In the genomic region with DNA sequence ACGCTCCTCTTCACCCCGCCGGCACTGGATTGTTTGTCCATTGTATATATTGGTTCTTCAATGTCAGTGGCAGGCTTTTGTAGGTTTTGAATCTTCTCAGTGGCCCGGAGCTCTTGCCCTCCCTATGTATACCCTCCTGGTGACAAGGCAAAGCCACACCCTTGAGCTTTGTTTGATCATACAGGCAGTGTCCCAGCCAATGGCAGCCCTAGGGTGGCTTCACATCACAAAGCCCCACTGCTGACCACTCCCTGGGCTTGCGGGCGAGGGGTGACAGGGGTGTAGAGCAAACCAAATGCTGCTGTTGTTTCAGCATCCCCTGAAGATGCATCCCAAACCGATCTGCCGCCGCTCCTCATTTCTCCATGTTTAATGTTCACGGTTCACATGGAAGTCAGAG, we compare ENCODE assay signal across 4 cellular contexts. TPM values are rescaled to one million over a fixed set of nuclear protein-coding genes. Genes with fewer than 3 reads are reported as not detected.
"Had no signal": no experiment of that assay in that cellular context is flagged by ENCODE, and none has a peak within 500 bp of the region (broad histone marks: within the 10 kb centered on the region; RNA-seq: fewer than 3 reads in every experiment).

A gene with protein sequence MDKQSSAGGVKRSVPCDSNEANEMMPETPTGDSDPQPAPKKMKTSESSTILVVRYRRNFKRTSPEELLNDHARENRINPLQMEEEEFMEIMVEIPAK (minus strand): TSS at position 101 of the 400 bp plus-strand sequence. CDS start 60 bp downstream, at position 41.

RNA-seq across cellular contexts. Expression of the gene that starts here (rescaled TPM):
- total RNA-seq: HepG2, HT-29, IMR-90, K562 had no signal
